In genomic region chr1:27322569-27323116, GRCh38 we compare ENCODE assay signal across 8 cellular contexts. TPM values are rescaled to one million over a fixed set of nuclear protein-coding genes. Genes with fewer than 3 reads are reported as not detected.
DNase-seq lines count a peak whose midpoint lies in the region; ATAC-seq and TF ChIP-seq lines count a peak whose summit lies in the region.

No MANE protein-coding gene starts in this region.

- no peak for DNase-seq in CD8-positive, alpha-beta T cell
- DNase-seq in MG63, result no peak
- no peak for DNase-seq in dorsolateral prefrontal cortex
- DNase-seq in G401 (ENCODE audit: low spot score), result no peak
- DNase-seq in NCI-H226, result no peak

- H3K4me2 ChIP-seq in neural cell (ENCODE audit: low read length), result peak overlapping the region; percentile 72

- H3K9ac ChIP-seq in neural cell (ENCODE audit: low read length), result peak overlapping the region; percentile 96

- H3K9me3 Mint-ChIP-seq in CD8-positive, alpha-beta T cell, result no peaks in the 10 kb centered on the region

- CTCF ChIA-PET in CD8-positive, alpha-beta T cell (lab: Charles Lee), result interaction anchor here (0.8 to 3.0 kb wide), 6 partner anchors 10 to 340 kb away, joined by 3 to 25 read pairs (median 5); no protein-coding TSS in a partner anchor

- POLR2A ChIA-PET in CD8-positive, alpha-beta T cell (lab: Charles Lee), result interaction anchor here (0.8 to 2.1 kb wide), 5 partner anchors 11 to 36 kb away, joined by 3 to 8 read pairs (median 6); partner anchors contain the start of gene SYTL1

- peaks cover 38% of the 10 kb centered on the region for H3K36me3 Mint-ChIP-seq in CD8-positive, alpha-beta T cell

- H3K4me1 ChIP-seq in CD8-positive, alpha-beta T cell (ENCODE audit: insufficient read depth, low read length), result peaks cover 41% of the 10 kb centered on the region

- ATAC-seq in CD8-positive, alpha-beta T cell, result no peak
- no peak for ATAC-seq in GM18520 (IDR thresholded peaks at IDR 0.05; ENCODE audit: unreplicated experiment)
- no peak for ATAC-seq in GM21723 (IDR thresholded peaks at IDR 0.05; ENCODE audit: unreplicated experiment)

- H3K27ac Mint-ChIP-seq in CD8-positive, alpha-beta T cell, result peak overlapping the region; percentile 97

- intact Hi-C loops in CD8-positive, alpha-beta T cell (cut with DNase I, micrococcal nuclease), result loop anchor here (1.0 to 10.0 kb wide), 13 partner anchors 19 to 1415 kb away; partner anchors contain the start of genes AHDC1 (in 2 of the 2), FAM76A (in 2 of the 2), SLC9A1 (in 2 of the 2) and WDTC1 (in 2 of the 2)
- intact Hi-C loops in dorsolateral prefrontal cortex (cut with DNase I), result loop anchor here (1.0 to 10.0 kb wide), 2 partner anchors 282 kb away; partner anchors contain the start of gene AHDC1 (in 2 of the 2)

- no peaks in the 10 kb centered on the region for H3K27me3 Mint-ChIP-seq in CD8-positive, alpha-beta T cell (ENCODE audit: low read depth)

- no peaks in the 10 kb centered on the region for H3K9me3 ChIP-seq in CD8-positive, alpha-beta T cell (ENCODE audit: low read length)
- H3K9me3 ChIP-seq in MG63 (no peaks in the 10 kb centered on the region), neural cell (ENCODE audit: low read length) (no peaks in the 10 kb centered on the region)

- H3K4me1 Mint-ChIP-seq in CD8-positive, alpha-beta T cell (ENCODE audit: low read depth), result peaks cover 52% of the 10 kb centered on the region

- TF ChIP-seq EP300 in neural cell (conservative IDR thresholded peaks at IDR 0.05; ENCODE audit: poor library complexity, severe bottlenecking), result no peak

- H3K36me3 ChIP-seq in CD8-positive, alpha-beta T cell (ENCODE audit: insufficient read depth, low read length), result peaks cover 5% of the 10 kb centered on the region
- H3K36me3 ChIP-seq in MG63 (peaks cover 41% of the 10 kb centered on the region), neural cell (ENCODE audit: insufficient read depth, low read length) (no peaks in the 10 kb centered on the region)

- in situ Hi-C loops in G401 (cut with HindIII; ENCODE audit: low sequenced_read_pairs), result no loop called here

- no peaks in the 10 kb centered on the region for H3K9me2 ChIP-seq in neural cell (ENCODE audit: insufficient read depth, low read length)

- H3K27ac ChIP-seq in CD8-positive, alpha-beta T cell (ENCODE audit: low read depth, low read length), result peak overlapping the region; percentile 88
- H3K27ac ChIP-seq in dorsolateral prefrontal cortex, result peak overlapping the region in 58 of 59 donors; percentile 23 to 97 (median 86)
- peak overlapping the region; percentile 92 for H3K27ac ChIP-seq in neural cell (ENCODE audit: low read length)

- H2AFZ ChIP-seq in neural cell (ENCODE audit: low read depth, low read length), result peak overlapping the region; percentile 73

- H3F3A ChIP-seq in neural cell (ENCODE audit: insufficient read depth, low read length, poor library complexity, severe bottlenecking), result no peaks in the 10 kb centered on the region

- H3K79me2 ChIP-seq in neural cell (replicated peaks; ENCODE audit: insufficient read depth, low read length), result peaks cover 35% of the 10 kb centered on the region

- H3K4me3 ChIP-seq in CD8-positive, alpha-beta T cell (ENCODE audit: low read depth, low read length), result peak overlapping the region; percentile 95
- H3K4me3 ChIP-seq in MG63, result peak overlapping the region; percentile 99
- peak overlapping the region; percentile 63 to 100 (median 94) for H3K4me3 ChIP-seq in dorsolateral prefrontal cortex
- H3K4me3 ChIP-seq in neural cell (ENCODE audit: low read length), result peak overlapping the region; percentile 95

- no peaks in the 10 kb centered on the region for H3K27me3 ChIP-seq in CD8-positive, alpha-beta T cell (ENCODE audit: insufficient read depth, low read length)
- H3K27me3 ChIP-seq in MG63 (no peaks in the 10 kb centered on the region), dorsolateral prefrontal cortex (no peaks in the 10 kb centered on the region), neural cell (ENCODE audit: insufficient read depth, low read depth, low read length) (no peaks in the 10 kb centered on the region)

- peak overlapping the region; percentile 98 for H3K4me3 Mint-ChIP-seq in CD8-positive, alpha-beta T cell

- TF ChIP-seq RAD21 in neural cell (conservative IDR thresholded peaks at IDR 0.05), result no peak

- TF ChIP-seq CTCF in CD8-positive, alpha-beta T cell (IDR thresholded peaks at IDR 0.05), result no peak
- no peak for TF ChIP-seq CTCF in dorsolateral prefrontal cortex (IDR thresholded peaks at IDR 0.05 in 54 of 56, conservative IDR thresholded peaks at IDR 0.05 in 2 of 56; ENCODE audit: low read depth in 1 of 56, partially characterized antibody in 56 of 56)
- no peak for TF ChIP-seq CTCF in neural cell (IDR thresholded peaks at IDR 0.05; ENCODE audit: poor library complexity, severe bottlenecking)

- no peaks in the 10 kb centered on the region for H4K20me1 ChIP-seq in neural cell (ENCODE audit: insufficient read depth)

TF ChIP-seq in neural cell, 6 proteins besides CTCF, POLR2A, EP300 and RAD21:
- TF ChIP-seq EZH2 (IDR thresholded peaks at IDR 0.05; ENCODE audit: borderline replicate concordance, insufficient read depth, low read length, poor library complexity, severe bottlenecking) (no peak), POLR2AphosphoS5 (IDR thresholded peaks at IDR 0.05) (no peak), MXI1 (conservative IDR thresholded peaks at IDR 0.05; ENCODE audit: poor library complexity, severe bottlenecking) (peak; percentile 57)

RNA-seq across cellular contexts. Expression of gene TMEM222, which starts 0.7 kb away (rescaled TPM):
- total RNA-seq in CD8-positive, alpha-beta T cell, result 10 to 100 TPM; 24.1 to 25.2 TPM
- 31.8 and 54.2 TPM in 2 replicates for total RNA-seq in MG63 (2014; rRNA removed; shearing (Covaris generic); ENCODE audit: low replicate concordance)
- total RNA-seq in dorsolateral prefrontal cortex, result 10 to 100 TPM; 37.6 to 69.9 (median 51.8) TPM
- polyA plus RNA-seq in neural cell, result 69.9 and 80.6 TPM in 2 replicates
- 31.9 and 34.2 TPM in 2 replicates for polyA minus RNA-seq in neural cell
- total RNA-seq in G401 (2014; rRNA removed; shearing (Covaris generic)), result 38.2 and 49.1 TPM in 2 replicates

RNA-seq across cellular contexts. Expression of gene SYTL1, which starts 19.2 kb away (rescaled TPM):
- total RNA-seq in CD8-positive, alpha-beta T cell, result 100 to 1,000 TPM; 103 to 113 TPM
- not detected in 2 replicates for total RNA-seq in MG63 (2014; rRNA removed; shearing (Covaris generic); ENCODE audit: low replicate concordance)
- total RNA-seq in dorsolateral prefrontal cortex, result 1 to 10 TPM in 98 of 120 experiments, under 1 TPM in 22; 0.37 to 5.3 (median 2.2) TPM
- not detected in 2 replicates for polyA plus RNA-seq in neural cell
- polyA minus RNA-seq in neural cell, result 0.46 TPM in 1 of 2 replicates, not detected in the other
- total RNA-seq in G401 (2014; rRNA removed; shearing (Covaris generic)), result 38.2 and 44.0 TPM in 2 replicates

RNA-seq across cellular contexts. Expression of gene MAP3K6, which starts 44.1 kb away (rescaled TPM):
- total RNA-seq in CD8-positive, alpha-beta T cell, result 10 to 100 TPM; 17.5 to 19.9 TPM
- total RNA-seq in MG63 (2014; rRNA removed; shearing (Covaris generic); ENCODE audit: low replicate concordance), result 11.5 and 26.9 TPM in 2 replicates
- total RNA-seq in dorsolateral prefrontal cortex, result 10 to 100 TPM in 116 of 120 experiments, 1 to 10 TPM in 4; 8.7 to 37.4 (median 18.7) TPM
- polyA plus RNA-seq in neural cell, result 1.6 and 4.4 TPM in 2 replicates
- polyA minus RNA-seq in neural cell, result 1.2 and 1.6 TPM in 2 replicates
- 10.0 and 17.3 TPM in 2 replicates for total RNA-seq in G401 (2014; rRNA removed; shearing (Covaris generic))

RNA-seq across cellular contexts. Expression of gene FCN3, which starts 52.0 kb away (rescaled TPM):
- total RNA-seq in CD8-positive, alpha-beta T cell, result not detected
- total RNA-seq in MG63 (2014; rRNA removed; shearing (Covaris generic); ENCODE audit: low replicate concordance), result not detected in 2 replicates
- total RNA-seq in dorsolateral prefrontal cortex, result 1 to 10 TPM in 17 of 120 experiments, under 1 TPM in 38, not detected in 65; 0.38 to 2.3 (median 0.74) TPM
- polyA plus RNA-seq in neural cell, result not detected in 2 replicates
- polyA minus RNA-seq in neural cell, result not detected in 2 replicates
- not detected in 2 replicates for total RNA-seq in G401 (2014; rRNA removed; shearing (Covaris generic))
